ENCODE assay signal across 17 cellular contexts in the genomic region with DNA sequence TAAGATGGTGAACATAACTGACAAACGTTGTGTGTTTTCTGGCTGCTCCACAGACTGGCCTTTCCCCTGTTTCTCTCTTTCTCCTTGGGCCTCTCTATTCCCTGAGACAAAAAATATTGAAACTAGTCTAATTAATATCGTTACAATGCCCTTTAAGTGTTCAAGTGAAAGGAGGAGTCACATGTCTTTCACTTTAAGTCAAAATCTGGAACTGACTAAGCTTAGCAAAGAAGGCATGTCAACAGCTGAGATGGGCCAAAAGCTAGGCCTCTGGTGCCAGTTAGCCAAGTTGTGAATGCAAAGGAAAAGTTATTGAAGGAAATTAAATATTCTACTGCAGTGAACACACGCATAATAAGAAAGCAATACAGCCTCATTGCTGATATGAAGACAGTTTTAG. TPM values are rescaled to one million over a fixed set of nuclear protein-coding genes. Genes with fewer than 3 reads are reported as not detected.
"Had no signal": no experiment of that assay in that cellular context is flagged by ENCODE, and none has a peak within 500 bp of the region (broad histone marks: within the 10 kb centered on the region; RNA-seq: fewer than 3 reads in every experiment).

No MANE protein-coding gene starts in this region.

- H3K9me3 Mint-ChIP-seq: activated T-cell treated with anti-CD3 and anti-CD28 coated beads, Interleukin-2, amount 50 U/mL, for 4 hours; neural crest cell had no signal

- H3K4me3 Mint-ChIP-seq: activated T-cell treated with anti-CD3 and anti-CD28 coated beads, Interleukin-2, amount 50 U/mL, for 4 hours; neural crest cell had no signal

- H3K27me3 ChIP-seq: cardiac muscle cell, heart left ventricle, sigmoid colon, stomach had no signal

- DNase-seq: activated T-cell treated with anti-CD3 and anti-CD28 coated beads, Interleukin-2, amount 50 U/mL, for 4 hours; heart left ventricle; islet precursor cell; left ventricle myocardium inferior; mesendoderm; sigmoid colon; stimulated activated CD4-positive, alpha-beta T cell treated with anti-CD3 and anti-CD28 coated beads, Interleukin-2, amount 100 ng/mL, for 24 hours; stomach; T-helper 1 cell had no signal

- H3K4me1 ChIP-seq: left ventricle myocardium inferior, sigmoid colon, stomach had no signal

- H3K36me3 ChIP-seq: cardiac muscle cell, heart left ventricle, left ventricle myocardium inferior, sigmoid colon, stomach, thoracic aorta had no signal

- ATAC-seq: activated T-cell treated with anti-CD3 and anti-CD28 coated beads, Interleukin-2, amount 50 U/mL, for 4 hours; heart left ventricle had no signal

- H3K4me3 ChIP-seq: cardiac muscle cell, heart left ventricle, left ventricle myocardium inferior, sigmoid colon, stomach, thoracic aorta had no signal

- H3K9me3 ChIP-seq: stomach, thoracic aorta had no signal

- H3K4me1 Mint-ChIP-seq: neural crest cell had no signal

- H3K27ac ChIP-seq: cardiac muscle cell, heart left ventricle, left ventricle myocardium inferior, sigmoid colon, stomach, thoracic aorta, VCaP had no signal

RNA-seq across cellular contexts. Expression of a gene that starts 32.2 kb away (rescaled TPM):
- total RNA-seq: cardiac muscle cell, endothelial cell of umbilical vein, neural crest cell, osteocyte, sigmoid colon, thoracic aorta, ureter had no signal
- polyA plus RNA-seq: cardiac muscle cell, endothelial cell of umbilical vein had no signal

RNA-seq across cellular contexts. Expression of a gene that starts 44.2 kb away (rescaled TPM):
- total RNA-seq: cardiac muscle cell, endothelial cell of umbilical vein, frontal cortex, heart left ventricle, left ventricle myocardium inferior, neural crest cell, osteocyte, sigmoid colon, thoracic aorta had no signal
- polyA plus RNA-seq: cardiac muscle cell, endothelial cell of umbilical vein had no signal
